In the genomic region with DNA sequence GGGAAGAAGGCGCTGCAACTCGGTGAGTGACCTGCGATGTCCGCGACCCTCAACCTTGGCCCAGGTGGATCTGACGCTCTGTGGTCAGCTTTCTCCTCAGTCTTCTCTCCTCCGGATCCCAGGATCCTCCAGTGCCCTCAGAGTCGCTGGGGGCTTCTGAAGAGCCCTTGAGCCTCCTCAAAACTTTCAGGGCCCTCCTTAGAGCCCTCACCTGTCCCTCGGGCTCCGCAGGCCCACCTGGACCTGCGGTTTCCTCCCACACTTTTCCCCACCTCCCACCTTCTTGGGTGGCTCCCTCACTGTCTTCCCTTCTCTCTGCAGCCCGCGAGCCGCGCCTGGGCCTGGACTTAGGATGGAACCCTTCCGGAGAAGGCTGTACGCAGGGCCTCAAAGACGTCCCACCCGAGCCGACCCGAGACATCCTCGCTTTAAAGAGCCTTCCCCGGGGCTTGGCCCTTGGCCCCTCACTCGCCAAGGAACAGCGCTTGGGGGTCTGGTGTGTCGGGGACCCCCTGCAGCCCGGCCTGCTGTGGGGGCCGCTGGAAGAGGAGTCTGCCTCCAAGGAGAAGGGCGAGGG, we compare ENCODE assay signal across 8 cellular contexts. TPM values are rescaled to one million over a fixed set of nuclear protein-coding genes. Genes with fewer than 3 reads are reported as not detected.
DNase-seq lines count a peak whose midpoint lies in the region; ATAC-seq and TF ChIP-seq lines count a peak whose summit lies in the region.

No MANE protein-coding gene starts in this region.

- peak overlapping the region; percentile 92 for H3K4me3 ChIP-seq in OCI-LY7 (ENCODE audit: low read depth, low read length, poor library complexity, severe bottlenecking)
- peak overlapping the region; percentile 99 for H3K4me3 ChIP-seq in epithelial cell of esophagus (ENCODE audit: low read length)
- H3K4me3 ChIP-seq in psoas muscle, result peak overlapping the region; percentile 99

- peak overlapping the region; percentile 92 for H3K4me2 ChIP-seq in OCI-LY7 (ENCODE audit: low read length)

- POLR2A ChIA-PET in OCI-LY7 (lab: Charles Lee), result interaction anchor here (0.6 to 1.5 kb wide), 9 partner anchors 10 to 838 kb away, joined by 3 to 10 read pairs (median 5); partner anchors contain the start of genes ATG13 and HARBI1

- ATAC-seq in psoas muscle, result peak in 1 of 4 donors; percentile 0

- H4K20me1 ChIP-seq in OCI-LY7 (ENCODE audit: insufficient read depth, low read length), result no peaks in the 10 kb centered on the region

- in situ Hi-C loops in GM18951 (cut with MboI; ENCODE audit: low sequenced_read_pairs, unreplicated experiment), result no loop called here

- peak overlapping the region; percentile 63 for H2AFZ ChIP-seq in OCI-LY7 (ENCODE audit: low read length)

- DNase-seq in OCI-LY7 (ENCODE audit: low spot score) (no peak), epithelial cell of esophagus (ENCODE audit: low read depth) (no peak), psoas muscle (no peak), kidney glomerular epithelial cell (lab: John Stamatoyannopoulos, UW) (no peak), AG08395 (ENCODE audit: low spot score) (no peak), cerebellar cortex (ENCODE audit: low spot score) (no peak), retina (no peak)

- WGBS in psoas muscle, 3 donors, result 0 to 1% (median 1%) methylated on average over 29 of the region's 29 CpGs

- no peaks in the 10 kb centered on the region for H3K9me3 ChIP-seq in OCI-LY7 (ENCODE audit: low read length)
- no peaks in the 10 kb centered on the region for H3K9me3 ChIP-seq in psoas muscle

- TF ChIP-seq POLR2A in GM18951 (IDR thresholded peaks at IDR 0.05; ENCODE audit: extremely low read depth, insufficient read depth, insufficient read length), result peak; percentile 8

- H3K9me2 ChIP-seq in OCI-LY7 (ENCODE audit: insufficient read depth, low read length), result no peaks in the 10 kb centered on the region

- TSS peak; percentile 84 for BruUV-seq in OCI-LY7 (replicated peaks; lab: Mats Ljungman, UMichigan)

- H3K27ac ChIP-seq in OCI-LY7 (ENCODE audit: low read depth, low read length, poor library complexity, severe bottlenecking) (peak overlapping the region; percentile 49), psoas muscle (peak overlapping the region; percentile 99)

- intact Hi-C loops in OCI-LY7 (cut with micrococcal nuclease; ENCODE audit: unreplicated experiment), result no loop called here
- intact Hi-C loops in psoas muscle (cut with DNase I), result no loop called here

- peaks cover 19% of the 10 kb centered on the region for H3K4me1 ChIP-seq in OCI-LY7 (ENCODE audit: insufficient read depth, low read length, poor library complexity, severe bottlenecking)
- H3K4me1 ChIP-seq in psoas muscle, result peaks cover 50% of the 10 kb centered on the region

- peaks cover 39% of the 10 kb centered on the region for H3K36me3 ChIP-seq in OCI-LY7 (ENCODE audit: insufficient read depth, low read length)
- H3K36me3 ChIP-seq in psoas muscle (ENCODE audit: insufficient read depth in 1 of 2, low read depth in 1 of 2), result peaks cover 9 to 48% of the 10 kb centered on the region in 2 donors

- H3K79me2 ChIP-seq in OCI-LY7 (ENCODE audit: insufficient read depth, low read depth, low read length), result peaks cover 35% of the 10 kb centered on the region

- CTCF ChIA-PET in OCI-LY7 (lab: Charles Lee; ENCODE audit: unreplicated experiment), result interaction anchor here (1.2 kb wide), 1 partner anchor 451 kb away, joined by 4 read pairs; no protein-coding TSS in a partner anchor

- TF ChIP-seq CTCF in OCI-LY7 (conservative IDR thresholded peaks at IDR 0.05; ENCODE audit: low read length) (no peak), epithelial cell of esophagus (IDR thresholded peaks at IDR 0.05; ENCODE audit: insufficient read depth, low read depth, low read length, missing control alignments) (no peak), psoas muscle (IDR thresholded peaks at IDR 0.05) (no peak)

- no peaks in the 10 kb centered on the region for H3K27me3 ChIP-seq in psoas muscle (ENCODE audit: insufficient read depth in 3 of 3, low read length in 2 of 3)

RNA-seq across cellular contexts. Expression of gene ZNF408, which starts 0.3 kb away (rescaled TPM):
- total RNA-seq in OCI-LY7 (2014; rRNA removed; shearing (Covaris generic)), result 7.2 and 15.2 TPM in 2 replicates
- total RNA-seq in OCI-LY7 (2022) (13.8 and 15.7 TPM in 2 replicates), psoas muscle (10 to 100 TPM in 2 of 4 donors, 1 to 10 TPM in 2; 5.0 to 15.0 (median 9.8) TPM)
- polyA plus RNA-seq in psoas muscle, result 10 to 100 TPM in 1 of 3 donors, 1 to 10 TPM in 2; 9.6 to 12.7 (median 9.9) TPM

RNA-seq across cellular contexts. Expression of gene ARHGAP1, which starts 0.7 kb away (rescaled TPM):
- total RNA-seq in OCI-LY7 (2014; rRNA removed; shearing (Covaris generic)), result 14.1 and 16.3 TPM in 2 replicates
- 42.6 and 43.3 TPM in 2 replicates for total RNA-seq in OCI-LY7 (2022)
- total RNA-seq in psoas muscle, result 10 to 100 TPM; 24.9 to 36.1 (median 31.4) TPM
- 10 to 100 TPM; 12.5 to 27.7 (median 20.4) TPM for polyA plus RNA-seq in psoas muscle

RNA-seq across cellular contexts. Expression of gene F2, which starts 17.8 kb away (rescaled TPM):
- not detected in 2 replicates for total RNA-seq in OCI-LY7 (2014; rRNA removed; shearing (Covaris generic))
- total RNA-seq in OCI-LY7 (2022) (0.48 TPM in 1 of 2 replicates, not detected in the other), psoas muscle (under 1 TPM in 2 of 4 donors, not detected in 2; 0.16 to 0.26 TPM)
- polyA plus RNA-seq in psoas muscle, result under 1 TPM in 2 of 3 donors, not detected in 1; 0.04 to 0.56 TPM
